Comparison of ENCODE assay signal across 1 cellular context in the genomic region with DNA sequence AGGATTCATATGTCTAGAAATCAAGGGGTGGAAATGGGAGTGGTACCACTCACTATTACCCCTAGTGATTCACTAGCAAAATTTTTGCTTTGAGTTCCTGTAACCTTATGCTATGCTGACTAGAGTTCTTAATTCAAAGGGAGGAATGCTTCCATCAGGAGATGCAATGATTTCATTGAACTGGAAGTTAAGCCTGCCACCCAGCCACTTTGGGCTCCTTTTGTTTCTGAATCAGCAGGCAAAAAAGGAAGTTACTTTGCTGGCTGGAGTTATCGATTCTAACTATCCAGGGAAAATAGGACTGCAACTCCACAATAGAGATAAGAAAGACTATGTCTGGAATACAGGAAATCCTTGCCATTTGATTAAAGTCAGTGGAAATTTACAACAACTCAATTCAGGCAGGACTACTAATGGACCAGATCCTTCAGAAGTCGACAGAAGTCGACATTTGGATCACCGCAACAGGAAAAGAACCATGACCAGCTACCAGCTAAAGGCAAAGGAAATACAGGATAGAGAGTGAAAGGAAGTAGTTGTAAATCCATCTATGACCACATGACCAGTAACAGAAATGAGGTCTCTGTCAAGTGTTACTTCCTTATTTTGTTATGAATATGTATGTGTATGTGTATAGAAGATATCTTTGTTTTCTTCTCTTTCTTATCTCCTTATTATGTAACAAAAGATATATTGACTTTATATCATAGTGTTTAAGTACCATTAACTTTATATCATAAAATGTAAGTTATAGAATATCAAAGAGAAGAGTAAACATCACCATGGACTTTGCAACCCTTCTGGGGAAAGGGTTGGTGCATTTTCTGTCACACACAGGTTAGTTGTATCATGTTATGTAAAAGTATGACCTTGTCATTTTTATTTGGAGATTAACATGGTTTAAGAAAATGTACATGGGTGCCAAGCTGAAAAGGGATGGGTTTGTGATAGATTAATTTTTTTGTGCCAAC.
TF ChIP-seq lines count a peak whose summit lies in the region.

No MANE protein-coding gene starts in this region.

TF ChIP-seq in SK-N-SH, 30 proteins besides CTCF, POLR2A, EP300 and RAD21 (continued from another document):
- TF ChIP-seq, protein P1, sequence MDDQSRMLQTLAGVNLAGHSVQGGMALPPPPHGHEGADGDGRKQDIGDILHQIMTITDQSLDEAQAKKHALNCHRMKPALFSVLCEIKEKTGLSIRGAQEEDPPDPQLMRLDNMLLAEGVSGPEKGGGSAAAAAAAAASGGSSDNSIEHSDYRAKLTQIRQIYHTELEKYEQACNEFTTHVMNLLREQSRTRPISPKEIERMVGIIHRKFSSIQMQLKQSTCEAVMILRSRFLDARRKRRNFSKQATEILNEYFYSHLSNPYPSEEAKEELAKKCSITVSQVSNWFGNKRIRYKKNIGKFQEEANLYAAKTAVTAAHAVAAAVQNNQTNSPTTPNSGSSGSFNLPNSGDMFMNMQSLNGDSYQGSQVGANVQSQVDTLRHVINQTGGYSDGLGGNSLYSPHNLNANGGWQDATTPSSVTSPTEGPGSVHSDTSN (IDR thresholded peaks at IDR 0.05): peak; percentile 26; the same call in 1 of the 2 replicates
- no peak for TF ChIP-seq MXI1 (IDR thresholded peaks at IDR 0.05; ENCODE audit: low read depth, low read length)
